Comparison of ENCODE assay signal across 12 cellular contexts in the genomic region with DNA sequence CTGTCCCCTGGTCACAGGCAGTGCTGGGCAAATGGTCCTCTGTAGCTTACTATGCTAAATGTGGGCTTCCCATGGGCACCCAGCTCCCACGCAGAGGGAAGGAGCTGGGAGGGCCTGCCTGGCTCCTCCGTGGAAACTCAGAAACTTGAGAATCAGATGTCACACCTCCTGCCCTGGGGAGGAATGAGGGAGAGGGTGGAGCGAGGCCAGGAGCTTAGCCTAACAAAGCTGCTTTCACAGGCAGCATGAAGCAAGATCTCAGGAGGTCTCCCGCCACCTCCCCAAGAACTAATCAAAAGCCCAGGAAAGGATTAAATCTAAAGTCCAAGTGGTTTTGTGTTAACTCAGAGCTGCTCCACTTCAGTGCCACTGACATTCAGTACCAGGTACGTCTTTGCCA. TPM values are rescaled to one million over a fixed set of nuclear protein-coding genes. Genes with fewer than 3 reads are reported as not detected.
"Had no signal": no experiment of that assay in that cellular context is flagged by ENCODE, and none has a peak within 500 bp of the region (broad histone marks: within the 10 kb centered on the region; RNA-seq: fewer than 3 reads in every experiment).

No MANE protein-coding gene starts in this region.

- H3K27ac ChIP-seq: ascending aorta, gastrocnemius medialis, tibial artery had no signal

- H3K9me3 Mint-ChIP-seq: activated CD4-positive, alpha-beta memory T cell treated with anti-CD3 and anti-CD28 coated beads for 36 hours; activated naive CD8-positive, alpha-beta T cell treated with anti-CD3 and anti-CD28 coated beads for 36 hours; activated T-cell treated with anti-CD3 and anti-CD28 coated beads, Interleukin-2, amount 50 U/mL, for 4 hours; neural crest cell; T-helper 2 cell treated with Interferon-gamma antibody and Interleukin-4, amounts not matched to agents 5 μg/mL and 100 μg/mL, for 36 hours had no signal

- H3K9me3 ChIP-seq: ascending aorta, gastrocnemius medialis, tibial artery had no signal

- H3K27ac Mint-ChIP-seq: activated naive CD8-positive, alpha-beta T cell treated with anti-CD3 and anti-CD28 coated beads for 36 hours had no signal

- H3K36me3 ChIP-seq: ascending aorta, gastrocnemius medialis, tibial artery had no signal

- H3K4me1 Mint-ChIP-seq: neural crest cell had no signal

- DNase-seq: activated CD4-positive, alpha-beta memory T cell treated with anti-CD3 and anti-CD28 coated beads for 36 hours; activated CD4-positive, CD25-positive, alpha-beta regulatory T cell treated with anti-CD3 and anti-CD28 coated beads, Interleukin-2, amount 50 U/mL, for 72 hours; activated gamma-delta T cell; activated naive CD8-positive, alpha-beta T cell treated with anti-CD3 and anti-CD28 coated beads for 36 hours; activated T-cell treated with anti-CD3 and anti-CD28 coated beads, Interleukin-2, amount 50 U/mL, for 4 hours; gastrocnemius medialis; small intestine; SW 1271; tibial artery had no signal

- H3K4me1 ChIP-seq: ascending aorta, gastrocnemius medialis, tibial artery had no signal

- H3K27me3 ChIP-seq: ascending aorta had no signal

- H3K4me3 ChIP-seq: ascending aorta, gastrocnemius medialis, tibial artery had no signal

- ATAC-seq: activated T-cell treated with anti-CD3 and anti-CD28 coated beads, Interleukin-2, amount 50 U/mL, for 4 hours; gastrocnemius medialis had no signal

- H3K36me3 Mint-ChIP-seq: activated CD4-positive, alpha-beta memory T cell treated with anti-CD3 and anti-CD28 coated beads for 36 hours; activated naive CD8-positive, alpha-beta T cell treated with anti-CD3 and anti-CD28 coated beads for 36 hours had no signal

- H3K4me3 Mint-ChIP-seq: activated CD4-positive, alpha-beta memory T cell treated with anti-CD3 and anti-CD28 coated beads for 36 hours; activated naive CD8-positive, alpha-beta T cell treated with anti-CD3 and anti-CD28 coated beads for 36 hours; activated T-cell treated with anti-CD3 and anti-CD28 coated beads, Interleukin-2, amount 50 U/mL, for 4 hours; neural crest cell; T-helper 2 cell treated with Interferon-gamma antibody and Interleukin-4, amounts not matched to agents 5 μg/mL and 100 μg/mL, for 36 hours had no signal

RNA-seq across cellular contexts. Expression of a gene that starts 38.0 kb away (rescaled TPM):
- total RNA-seq: activated naive CD8-positive, alpha-beta T cell treated with anti-CD3 and anti-CD28 coated beads for 36 hours; activated T-cell treated with anti-CD3 and anti-CD28 coated beads, Interleukin-2, amount 50 U/mL, for 4 hours; ascending aorta; gastrocnemius medialis had no signal
